8 cellular contexts compared by ENCODE assay signal in genomic region chr1:25800538-25801377, GRCh38. TPM values are rescaled to one million over a fixed set of nuclear protein-coding genes. Genes with fewer than 3 reads are reported as not detected.
A peak's percentile ranks its signal among the peaks of the same experiment; 100 is the strongest.
DNase-seq lines count a peak whose midpoint lies in the region; ATAC-seq and TF ChIP-seq lines count a peak whose summit lies in the region.

No MANE protein-coding gene starts in this region.

- H3K4me1 Mint-ChIP-seq in natural killer cell, result peaks cover 14 to 30% of the 10 kb centered on the region in 2 donors

- peak overlapping the region; percentile 55 to 81 (median 72); a peak in 19 of 22 replicates for H3K27ac ChIP-seq in BLaER1 treated with 17β-estradiol and CSF1 and Interleukin-3, amounts not matched to agents 10 nM and 100 nM
- H3K27ac ChIP-seq in MM.1S (ENCODE audit: low read length) (no peak overlapping the region), dorsolateral prefrontal cortex (peak overlapping the region in 47 of 59 donors; percentile 2 to 88 (median 61))

- H3K4me1 ChIP-seq in BLaER1 treated with 17β-estradiol and CSF1 and Interleukin-3, amounts not matched to agents 10 nM and 100 nM, result peaks cover 55 to 87% (median 79%) of the 10 kb centered on the region in 10 experiments
- peaks cover 18% of the 10 kb centered on the region for H3K4me1 ChIP-seq in MM.1S (ENCODE audit: low read length)

- DNase-seq in MM.1S (no peak), dorsolateral prefrontal cortex (peak in 1 of 10 donors; percentile 59), natural killer cell (no peak), NCI-H1417 (lab: John Stamatoyannopoulos, UW) (no peak), CD1c-positive myeloid dendritic cell (ENCODE audit: extremely low spot score) (no peak), NCI-H524 (lab: John Stamatoyannopoulos, UW) (no peak), GM13976 (ENCODE audit: low spot score) (no peak)

- H3K27ac Mint-ChIP-seq in natural killer cell, result peak overlapping the region in 1 of 2 donors; percentile 68

- H3K79me2 ChIP-seq in MM.1S (ENCODE audit: low read length), result no peaks in the 10 kb centered on the region

- H4K20me1 ChIP-seq in BLaER1 treated with 17β-estradiol and CSF1 and Interleukin-3, amounts not matched to agents 10 nM and 100 nM, result peaks cover 3 to 29% (median 11%) of the 10 kb centered on the region in 11 experiments; a peak in 13 of 22 replicates
- H4K20me1 ChIP-seq in MM.1S (ENCODE audit: insufficient read depth, low read length), result no peaks in the 10 kb centered on the region

- H3K9me2 ChIP-seq in MM.1S (replicated peaks; ENCODE audit: insufficient read depth, low read length), result no peaks in the 10 kb centered on the region

- in situ Hi-C loops in GM13976 (cut with MboI; ENCODE audit: low sequenced_read_pairs, unreplicated experiment), result loop anchor here (25.0 kb wide), 1 partner anchor 388 kb away; the partner anchor contains the start of gene RHCE

- peak overlapping the region; percentile 93 to 100 (median 96) for H3K4me2 ChIP-seq in BLaER1 treated with 17β-estradiol and CSF1 and Interleukin-3, amounts not matched to agents 10 nM and 100 nM
- peak overlapping the region; percentile 90; the same call in 1 of the 2 replicates for H3K4me2 ChIP-seq in MM.1S (ENCODE audit: low read depth, low read length)

- no peak for TF ChIP-seq CTCF in MM.1S (IDR thresholded peaks at IDR 0.05; ENCODE audit: low read length)
- no peak for TF ChIP-seq CTCF in dorsolateral prefrontal cortex (IDR thresholded peaks at IDR 0.05 in 54 of 56, conservative IDR thresholded peaks at IDR 0.05 in 2 of 56; ENCODE audit: low read depth in 1 of 56, partially characterized antibody in 56 of 56)
- TF ChIP-seq CTCF in natural killer cell (IDR thresholded peaks at IDR 0.05), result no peak
- no peak for TF ChIP-seq CTCF in GM13976 (IDR thresholded peaks at IDR 0.05; ENCODE audit: borderline replicate concordance, control extremely low read depth, extremely low read depth, insufficient read depth, missing control alignments)

- no peaks in the 10 kb centered on the region for H3K36me3 Mint-ChIP-seq in natural killer cell

- peaks cover 0 to 10% (median 0%) of the 10 kb centered on the region in 11 experiments; a peak in 2 of 22 replicates for H3K36me3 ChIP-seq in BLaER1 treated with 17β-estradiol and CSF1 and Interleukin-3, amounts not matched to agents 10 nM and 100 nM
- H3K36me3 ChIP-seq in MM.1S (replicated peaks; ENCODE audit: insufficient read depth, low read length), result no peaks in the 10 kb centered on the region

- H3K9ac ChIP-seq in BLaER1 treated with 17β-estradiol and CSF1 and Interleukin-3, amounts not matched to agents 10 nM and 100 nM, result peak overlapping the region; percentile 72 to 86 (median 83)
- peak overlapping the region; percentile 45; the same call in 1 of the 2 replicates for H3K9ac ChIP-seq in MM.1S (ENCODE audit: low read length)

- H3K4me3 ChIP-seq in BLaER1 treated with 17β-estradiol and CSF1 and Interleukin-3, amounts not matched to agents 10 nM and 100 nM, result peak overlapping the region; percentile 60 to 79 (median 68)
- H3K4me3 ChIP-seq in MM.1S (ENCODE audit: low read length) (peak overlapping the region; percentile 56), dorsolateral prefrontal cortex (peak overlapping the region; percentile 34 to 75 (median 63))

- H3K9me3 Mint-ChIP-seq in natural killer cell, result no peaks in the 10 kb centered on the region

- no peaks in the 10 kb centered on the region; the same call in 1 of the 2 replicates for H3F3A ChIP-seq in MM.1S (ENCODE audit: insufficient read depth, low read length)

- H2AFZ ChIP-seq in MM.1S (ENCODE audit: low read length), result peak overlapping the region; percentile 43; the same call in 1 of the 2 replicates

- intact Hi-C loops in dorsolateral prefrontal cortex (cut with DNase I), result loop anchor here in 1 of 2 donors (10.0 kb wide), 1 partner anchor 366 kb away; the partner anchor contains the start of gene MACO1
- intact Hi-C loops in natural killer cell (cut with micrococcal nuclease), result no loop called here

- no peaks in the 10 kb centered on the region for H3K27me3 ChIP-seq in BLaER1 treated with 17β-estradiol and CSF1 and Interleukin-3, amounts not matched to agents 10 nM and 100 nM
- H3K27me3 ChIP-seq in MM.1S (replicated peaks; ENCODE audit: insufficient read depth, low read length) (no peaks in the 10 kb centered on the region), dorsolateral prefrontal cortex (no peaks in the 10 kb centered on the region)

- peaks cover 0 to 3% of the 10 kb centered on the region in 2 donors for H3K27me3 Mint-ChIP-seq in natural killer cell (ENCODE audit: low read depth in 2 of 2)

- H3K9me3 ChIP-seq in BLaER1 treated with 17β-estradiol and CSF1 and Interleukin-3, amounts not matched to agents 10 nM and 100 nM (replicated peaks in 1 of 11), result no peaks in the 10 kb centered on the region
- no peaks in the 10 kb centered on the region for H3K9me3 ChIP-seq in MM.1S (replicated peaks; ENCODE audit: insufficient read depth, low read length)

- H3K4me3 Mint-ChIP-seq in natural killer cell, result peak overlapping the region; percentile 86

- peak in 2 of 3 donors; percentile 3 to 4 for ATAC-seq in natural killer cell

RNA-seq across cellular contexts. Expression of gene SELENON, which starts 0.8 kb away (rescaled TPM):
- total RNA-seq in dorsolateral prefrontal cortex (100 to 1,000 TPM in 1 of 120 experiments, 10 to 100 TPM in 119; 34.0 to 117 (median 46.6) TPM), natural killer cell (10 to 100 TPM in 2 of 3 donors, 1 to 10 TPM in 1; 9.7 to 16.4 (median 11.1) TPM)

RNA-seq across cellular contexts. Expression of gene MTFR1L, which starts 19.0 kb away (rescaled TPM):
- total RNA-seq in dorsolateral prefrontal cortex (100 to 1,000 TPM in 32 of 120 experiments, 10 to 100 TPM in 88; 66.5 to 116 (median 93.9) TPM), natural killer cell (10 to 100 TPM; 33.4 to 39.0 (median 39.0) TPM)

RNA-seq across cellular contexts. Expression of gene AUNIP, which starts 58.5 kb away (rescaled TPM):
- total RNA-seq in dorsolateral prefrontal cortex (1 to 10 TPM in 112 of 120 experiments, under 1 TPM in 8; 0.35 to 4.7 (median 2.0) TPM), natural killer cell (under 1 TPM; 0.16 to 0.50 (median 0.20) TPM)
